Comparison of ENCODE assay signal across 8 cellular contexts in genomic region chr11:125593113-125593761, GRCh38. TPM values are rescaled to one million over a fixed set of nuclear protein-coding genes. Genes with fewer than 3 reads are reported as not detected.
A peak's percentile ranks its signal among the peaks of the same experiment; 100 is the strongest.
DNase-seq lines count a peak whose midpoint lies in the region; ATAC-seq lines count a peak whose summit lies in the region.

No MANE protein-coding gene starts in this region.

- intact Hi-C loops in aorta (cut with DNase I) = loop anchor here in 1 of 2 donors (5.0 to 10.0 kb wide), 5 partner anchors 34 to 622 kb away; partner anchors contain the start of genes CHEK1, FAM118B, RPUSD4 and TMEM218

- H3K4me1 ChIP-seq in BLaER1 (peaks cover 35% of the 10 kb centered on the region), mononuclear cell (ENCODE audit: insufficient read depth, low read length) (peaks cover 34% of the 10 kb centered on the region), aorta (ENCODE audit: control insufficient read depth in 1 of 2, insufficient read depth in 2 of 2, low read length in 2 of 2) (peaks cover 0 to 1% of the 10 kb centered on the region in 2 donors)
- peaks cover 5% of the 10 kb centered on the region for H3K4me1 ChIP-seq in effector memory CD4-positive, alpha-beta T cell (ENCODE audit: control insufficient read depth, insufficient read depth, low read length, poor library complexity, severe bottlenecking)

- H3K27me3 ChIP-seq in BLaER1 = no peaks in the 10 kb centered on the region
- H3K27me3 ChIP-seq in effector memory CD4-positive, alpha-beta T cell (replicated peaks; ENCODE audit: control insufficient read depth, insufficient read depth, low read length, poor library complexity, severe bottlenecking) = no peaks in the 10 kb centered on the region
- no peaks in the 10 kb centered on the region for H3K27me3 ChIP-seq in mononuclear cell (ENCODE audit: insufficient read depth, low read length)
- no peaks in the 10 kb centered on the region for H3K27me3 ChIP-seq in aorta (ENCODE audit: control insufficient read depth in 1 of 2, insufficient read depth in 2 of 2, low read length in 1 of 2)

- DNase-seq in RPMI8226 = peak; percentile 16
- DNase-seq in effector memory CD4-positive, alpha-beta T cell = no peak
- no peak for DNase-seq in aorta
- DNase-seq in NCI-H187 (lab: John Stamatoyannopoulos, UW) = no peak

- H3K27ac ChIP-seq in BLaER1 (peak overlapping the region; percentile 62), aorta (ENCODE audit: low read depth in 1 of 2, low read length in 2 of 2) (peak overlapping the region; percentile 27 to 36)
- peak overlapping the region; percentile 79 for H3K27ac ChIP-seq in effector memory CD4-positive, alpha-beta T cell (ENCODE audit: insufficient read depth, low read length, poor library complexity, severe bottlenecking)

- H3K4me3 ChIP-seq in BLaER1 (peak overlapping the region; percentile 91), mononuclear cell (ENCODE audit: low read length) (peak overlapping the region; percentile 87), aorta (ENCODE audit: low read length in 2 of 2) (peak overlapping the region; percentile 75 to 84)
- peak overlapping the region; percentile 83 for H3K4me3 ChIP-seq in effector memory CD4-positive, alpha-beta T cell (ENCODE audit: insufficient read depth, low read depth, low read length, poor library complexity, severe bottlenecking)

- H4K20me1 ChIP-seq in BLaER1 = peaks cover 54% of the 10 kb centered on the region

- peak overlapping the region; percentile 85 for H3K9ac ChIP-seq in BLaER1

- H3K9me3 ChIP-seq in BLaER1 (no peaks in the 10 kb centered on the region), mononuclear cell (ENCODE audit: low read depth, low read length) (no peaks in the 10 kb centered on the region), aorta (ENCODE audit: control insufficient read depth, low read length) (no peaks in the 10 kb centered on the region)
- H3K9me3 ChIP-seq in effector memory CD4-positive, alpha-beta T cell (ENCODE audit: control insufficient read depth, low read length) = no peaks in the 10 kb centered on the region

- H3K36me3 ChIP-seq in BLaER1 (peaks cover 29% of the 10 kb centered on the region), aorta (ENCODE audit: control insufficient read depth in 1 of 2, insufficient read depth in 2 of 2, low read length in 1 of 2) (no peaks in the 10 kb centered on the region)
- peaks cover 14% of the 10 kb centered on the region for H3K36me3 ChIP-seq in effector memory CD4-positive, alpha-beta T cell (ENCODE audit: control insufficient read depth, insufficient read depth, low read length)

- ATAC-seq in GM21717 (IDR thresholded peaks at IDR 0.05; ENCODE audit: unreplicated experiment) (peak; percentile 3), aorta (ENCODE audit: low FRiP score) (peak; percentile 3), HG02678 (IDR thresholded peaks at IDR 0.05; ENCODE audit: unreplicated experiment) (no peak)

- 0% methylated on average over 18 of the region's 18 CpGs for WGBS in aorta, 2 donors

- peak overlapping the region; percentile 96 for H3K4me2 ChIP-seq in BLaER1

RNA-seq across cellular contexts. Expression of gene STT3A, which starts 0.6 kb away (rescaled TPM):
- total RNA-seq in mononuclear cell (28.2 TPM), aorta (100 to 1,000 TPM; 105 to 112 TPM)
- polyA plus RNA-seq in aorta = 10 to 100 TPM; 19.8 to 61.4 TPM

RNA-seq across cellular contexts. Expression of gene EI24, which starts 24.0 kb away (rescaled TPM):
- 28.7 TPM for total RNA-seq in mononuclear cell
- 10 to 100 TPM; 47.1 to 50.1 TPM for total RNA-seq in aorta
- 10 to 100 TPM; 55.4 to 59.7 TPM for polyA plus RNA-seq in aorta

RNA-seq across cellular contexts. Expression of gene CHEK1, which starts 31.7 kb away (rescaled TPM):
- 7.3 TPM for total RNA-seq in mononuclear cell
- total RNA-seq in aorta = 1 to 10 TPM; 4.3 to 6.2 TPM
- polyA plus RNA-seq in aorta = 1 to 10 TPM; 2.1 to 2.7 TPM
